Comparison of ENCODE assay signal across 10 cellular contexts in the genomic region with DNA sequence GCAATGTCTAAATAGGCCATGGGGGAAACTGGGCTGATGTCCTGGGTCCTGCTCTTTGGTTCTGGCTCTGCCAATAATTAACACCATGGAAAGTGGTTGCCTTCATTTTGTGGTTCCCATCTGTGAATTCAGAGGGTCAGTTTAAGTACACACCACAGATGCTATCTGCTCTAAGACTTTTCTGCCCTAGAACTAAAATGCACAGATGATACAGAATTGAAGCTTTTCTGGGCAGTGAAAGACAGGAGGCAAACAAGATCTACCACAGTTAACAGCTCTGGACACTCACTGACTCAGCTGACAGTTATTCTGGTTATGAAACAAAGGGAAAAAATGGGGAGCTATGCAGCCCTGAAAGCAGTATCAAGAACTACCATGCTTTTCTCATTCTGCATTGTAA. TPM values are rescaled to one million over a fixed set of nuclear protein-coding genes. Genes with fewer than 3 reads are reported as not detected.
DNase-seq lines count a peak whose midpoint lies in the region; ATAC-seq, FAIRE-seq and TF ChIP-seq lines count a peak whose summit lies in the region.
"Had no signal": no experiment of that assay in that cellular context is flagged by ENCODE, and none has a peak within 500 bp of the region (broad histone marks: within the 10 kb centered on the region; RNA-seq: fewer than 3 reads in every experiment).

No MANE protein-coding gene starts in this region.

- FAIRE-seq in bronchial epithelial cell (lab: Jason Lieb, UNC): no peak

- H3K4me3 ChIP-seq in right atrium auricular region (no peak overlapping the region), bronchial epithelial cell (ENCODE audit: low read depth, low read length) (no peak overlapping the region)
- H3K4me3 ChIP-seq: BLaER1 treated with 17β-estradiol and CSF1 and Interleukin-3, amounts not matched to agents 10 nM and 100 nM had no signal

- TF ChIP-seq CTCF in right atrium auricular region (IDR thresholded peaks at IDR 0.05) (peak in 1 of 2 donors; percentile 23), bronchial epithelial cell (IDR thresholded peaks at IDR 0.05; ENCODE audit: insufficient read depth, low read length, severe bottlenecking) (no peak)

- H3K27me3 ChIP-seq in right atrium auricular region: no peaks in the 10 kb centered on the region
- H3K27me3 ChIP-seq in bronchial epithelial cell (ENCODE audit: control insufficient read depth, insufficient read depth, low read length): no peaks in the 10 kb centered on the region
- H3K27me3 ChIP-seq: BLaER1 treated with 17β-estradiol and CSF1 and Interleukin-3, amounts not matched to agents 10 nM and 100 nM had no signal

- H3K36me3 ChIP-seq in right atrium auricular region (no peaks in the 10 kb centered on the region), bronchial epithelial cell (ENCODE audit: control insufficient read depth, insufficient read depth, low read length) (no peaks in the 10 kb centered on the region)

- DNase-seq in Right ventricle myocardium superior (no peak), right atrium auricular region (ENCODE audit: low spot score) (no peak), bronchial epithelial cell (ENCODE audit: low read depth) (peak; percentile 66), kidney tubule cell (ENCODE audit: low spot score) (peak; percentile 69), NCI-H1417 treated with DMSO at 0.1 percent for 48 hours (lab: John Stamatoyannopoulos, UW) (no peak), NCI-H1436 treated with DMSO at 0.1 percent for 48 hours (lab: John Stamatoyannopoulos, UW) (no peak), posterior vena cava (ENCODE audit: low spot score) (no peak)
- DNase-seq: NCI-H1436 had no signal

- peak overlapping the region in 1 of 2 donors; percentile 44 for H3K27ac ChIP-seq in right atrium auricular region
- H3K27ac ChIP-seq: BLaER1 treated with 17β-estradiol and CSF1 and Interleukin-3, amounts not matched to agents 10 nM and 100 nM had no signal

- ATAC-seq in Right ventricle myocardium superior (ENCODE audit: poor library complexity): peak; percentile 34
- ATAC-seq in GM18858 (IDR thresholded peaks at IDR 0.05; ENCODE audit: unreplicated experiment): no peak

- H3K4me1 ChIP-seq in right atrium auricular region: peaks cover 0 to 45% of the 10 kb centered on the region in 2 donors

- no peaks in the 10 kb centered on the region for H3K9me3 ChIP-seq in right atrium auricular region

- intact Hi-C loops in Right ventricle myocardium superior (cut with DNase I) (no loop called here), posterior vena cava (cut with DNase I) (no loop called here)

RNA-seq across cellular contexts. Expression of gene APBB2, which starts 37.3 kb away (rescaled TPM):
- 22.5 TPM for total RNA-seq in Right ventricle myocardium superior
- total RNA-seq in right atrium auricular region: 10 to 100 TPM; 37.3 to 75.3 TPM
- total RNA-seq in bronchial epithelial cell: 39.2 and 45.2 TPM in 2 replicates
- total RNA-seq in posterior vena cava: 10 to 100 TPM; 55.2 to 70.1 TPM

Comparison
In these comparisons a context has a peak if more than half of its experiments do, and no peak if none do; other contexts are left out.
1. DNase-seq: peak in bronchial epithelial cell (single experiment) and kidney tubule cell (single experiment); none in Right ventricle myocardium superior (single experiment), right atrium auricular region (single experiment), NCI-H1417 treated with DMSO at 0.1 percent for 48 hours (single experiment), NCI-H1436 treated with DMSO at 0.1 percent for 48 hours (single experiment) and posterior vena cava (single experiment).